18 cellular contexts compared by ENCODE assay signal in genomic region chr11:128874406-128874805, GRCh38. TPM values are rescaled to one million over a fixed set of nuclear protein-coding genes. Genes with fewer than 3 reads are reported as not detected.
"Had no signal": no experiment of that assay in that cellular context is flagged by ENCODE, and none has a peak within 500 bp of the region (broad histone marks: within the 10 kb centered on the region; RNA-seq: fewer than 3 reads in every experiment).

No MANE protein-coding gene starts in this region.

- H3K27me3 ChIP-seq: pancreas had no signal

- H3K9me3 ChIP-seq: heart right ventricle, pancreas, thoracic aorta had no signal

- H3K36me3 ChIP-seq: heart right ventricle, pancreas, thoracic aorta had no signal

- DNase-seq: activated CD4-positive, alpha-beta T cell treated with anti-CD3 and anti-CD28 coated beads, Interleukin-2, amount 50 U/mL, for 1 hour; activated effector memory CD4-positive, alpha-beta T cell treated with Interleukin-2 at 50 U/mL for 16 hours; activated T-cell treated with anti-CD3 and anti-CD28 coated beads, Interleukin-2, amount 50 U/mL, for 1 hour; anterior cingulate cortex; dorsolateral prefrontal cortex; foreskin melanocyte; heart right ventricle; kidney; mesendoderm; pancreas; stimulated activated CD4-positive, alpha-beta T cell treated with anti-CD3 and anti-CD28 coated beads, Interleukin-4, amount 100 ng/mL, for 4 hours; stimulated activated naive CD8-positive, alpha-beta T cell treated with anti-CD3 and anti-CD28 coated beads, Interleukin-15, amount 100 ng/mL, for 72 hours had no signal

- H3K4me1 ChIP-seq: heart right ventricle, pancreas had no signal

- ATAC-seq: esophagus mucosa; heart right ventricle; pancreas; stimulated activated naive CD8-positive, alpha-beta T cell treated with anti-CD3 and anti-CD28 coated beads, Interleukin-15, amount 100 ng/mL, for 72 hours; WTC11 had no signal

- FAIRE-seq: kidney, pancreas had no signal

- H3K27ac ChIP-seq: dorsolateral prefrontal cortex, heart right ventricle, pancreas, thoracic aorta had no signal

- H3K4me3 ChIP-seq: dorsolateral prefrontal cortex, heart right ventricle, pancreas, thoracic aorta had no signal

RNA-seq across cellular contexts. Expression of gene KCNJ1, which starts 7.3 kb away (rescaled TPM):
- total RNA-seq: activated CD8-positive, alpha-beta memory T cell treated with anti-CD3 and anti-CD28 coated beads for 36 hours; esophagus mucosa; skeletal muscle tissue; ureter had no signal

RNA-seq across cellular contexts. Expression of gene KCNJ5, which starts 16.8 kb away (rescaled TPM):
- total RNA-seq: activated CD8-positive, alpha-beta memory T cell treated with anti-CD3 and anti-CD28 coated beads for 36 hours had no signal
